In genomic region chr19:3919793-3920192, GRCh38 we compare ENCODE assay signal across 2 cellular contexts.
TF ChIP-seq lines count a peak whose summit lies in the region.

No MANE protein-coding gene starts in this region.

TF ChIP-seq in HepG2, 621 proteins besides CTCF, POLR2A, EP300 and RAD21:
- no peak for TF ChIP-seq STAT6 (CRISPR knock-in tag; IDR thresholded peaks at IDR 0.05; ENCODE audit: borderline replicate concordance)
- TF ChIP-seq KAT8 (CRISPR knock-in tag; IDR thresholded peaks at IDR 0.05): no peak
- no peak for TF ChIP-seq ZC3H13 (CRISPR knock-in tag; IDR thresholded peaks at IDR 0.05)
- TF ChIP-seq ZNF768 (CRISPR knock-in tag; IDR thresholded peaks at IDR 0.05): no peak
- TF ChIP-seq ZMYM4 (CRISPR knock-in tag; IDR thresholded peaks at IDR 0.05): no peak
- TF ChIP-seq RBAK (CRISPR knock-in tag; IDR thresholded peaks at IDR 0.05): peak; percentile 95
- TF ChIP-seq, protein P1, sequence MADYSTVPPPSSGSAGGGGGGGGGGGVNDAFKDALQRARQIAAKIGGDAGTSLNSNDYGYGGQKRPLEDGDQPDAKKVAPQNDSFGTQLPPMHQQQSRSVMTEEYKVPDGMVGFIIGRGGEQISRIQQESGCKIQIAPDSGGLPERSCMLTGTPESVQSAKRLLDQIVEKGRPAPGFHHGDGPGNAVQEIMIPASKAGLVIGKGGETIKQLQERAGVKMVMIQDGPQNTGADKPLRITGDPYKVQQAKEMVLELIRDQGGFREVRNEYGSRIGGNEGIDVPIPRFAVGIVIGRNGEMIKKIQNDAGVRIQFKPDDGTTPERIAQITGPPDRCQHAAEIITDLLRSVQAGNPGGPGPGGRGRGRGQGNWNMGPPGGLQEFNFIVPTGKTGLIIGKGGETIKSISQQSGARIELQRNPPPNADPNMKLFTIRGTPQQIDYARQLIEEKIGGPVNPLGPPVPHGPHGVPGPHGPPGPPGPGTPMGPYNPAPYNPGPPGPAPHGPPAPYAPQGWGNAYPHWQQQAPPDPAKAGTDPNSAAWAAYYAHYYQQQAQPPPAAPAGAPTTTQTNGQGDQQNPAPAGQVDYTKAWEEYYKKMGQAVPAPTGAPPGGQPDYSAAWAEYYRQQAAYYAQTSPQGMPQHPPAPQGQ (CRISPR knock-in tag; IDR thresholded peaks at IDR 0.05; ENCODE audit: borderline replicate concordance): no peak
- no peak for TF ChIP-seq ZZZ3 (CRISPR knock-in tag; IDR thresholded peaks at IDR 0.05; ENCODE audit: borderline replicate concordance)
- TF ChIP-seq ZNF670 (CRISPR knock-in tag; IDR thresholded peaks at IDR 0.05; ENCODE audit: borderline replicate concordance): no peak

TF ChIP-seq in H1, 55 proteins besides CTCF, POLR2A, EP300 and RAD21:
- no peak for TF ChIP-seq BCL11A (IDR thresholded peaks at IDR 0.05; ENCODE audit: low read depth in 2 of 2, low read length in 2 of 2)
- TF ChIP-seq SP4 (IDR thresholded peaks at IDR 0.05; ENCODE audit: low read length): no peak
- TF ChIP-seq CBX8 (IDR thresholded peaks at IDR 0.05; ENCODE audit: borderline replicate concordance, low read depth, low read length): no peak
- no peak for TF ChIP-seq CHD1 (IDR thresholded peaks at IDR 0.05; ENCODE audit: low read depth, low read length)
- 0 out of 2 replicates have a peak, but pooled peaks have one; percentile 17 for TF ChIP-seq KDM1A (IDR thresholded peaks at IDR 0.05; ENCODE audit: borderline replicate concordance, low read length)
- no peak for TF ChIP-seq GABPA (IDR thresholded peaks at IDR 0.05; ENCODE audit: borderline replicate concordance, insufficient read depth, low read length)
